ENCODE assay signal across 26 cellular contexts in the genomic region with DNA sequence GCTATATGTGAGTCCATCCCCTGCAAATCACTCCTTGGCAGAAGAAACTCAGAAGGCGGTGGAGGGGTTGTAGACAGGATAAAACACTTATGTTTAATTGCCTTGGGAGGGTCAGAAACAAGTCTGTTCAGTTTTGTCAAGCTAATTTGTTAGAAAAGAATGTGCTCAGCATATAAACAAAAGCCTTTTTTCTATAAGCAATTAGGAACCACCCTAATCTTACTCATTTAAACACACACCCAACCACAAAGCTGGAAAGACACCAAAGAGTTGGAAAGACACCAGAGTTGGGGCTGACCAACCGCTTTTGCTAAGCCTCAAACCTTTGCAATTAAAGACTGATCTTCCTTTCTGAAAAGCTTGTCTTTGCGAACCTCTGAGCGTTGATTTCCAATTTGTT.
"Had no signal": no experiment of that assay in that cellular context is flagged by ENCODE, and none has a peak within 500 bp of the region (broad histone marks: within the 10 kb centered on the region; RNA-seq: fewer than 3 reads in every experiment).

No MANE protein-coding gene starts in this region.

- ATAC-seq: activated CD8-positive, alpha-beta T cell treated with anti-CD3 and anti-CD28 coated beads for 36 hours; activated naive CD8-positive, alpha-beta T cell treated with anti-CD3 and anti-CD28 coated beads, Interleukin-2, amount 50 U/mL, for 24 hours; activated T-cell treated with anti-CD3 and anti-CD28 coated beads, Interleukin-2, amount 50 U/mL, for 4 hours; left cardiac atrium; left ventricle myocardium superior; sciatic nerve; stimulated activated naive CD8-positive, alpha-beta T cell treated with anti-CD3 and anti-CD28 coated beads, Interleukin-15, Interleukin-2, amounts not matched to agents 100 U/mL and 50 U/mL, for 24 hours had no signal

- H3K4me3 Mint-ChIP-seq: activated CD4-positive, alpha-beta T cell treated with anti-CD3 and anti-CD28 coated beads, Interleukin-2, amount 10 ng/mL, durations not matched to agents 7 days and 5 days; activated CD8-positive, alpha-beta T cell treated with anti-CD3 and anti-CD28 coated beads for 36 hours; activated naive CD4-positive, alpha-beta T cell treated with anti-CD3 and anti-CD28 coated beads, Interleukin-2, amount 50 U/mL, for 24 hours; activated naive CD8-positive, alpha-beta T cell treated with anti-CD3 and anti-CD28 coated beads, Interleukin-2, amount 50 U/mL, for 24 hours; activated T-cell treated with anti-CD3 and anti-CD28 coated beads, Interleukin-2, amount 50 U/mL, for 4 hours; nephron progenitor cell; T-helper 1 cell treated with Interleukin-12 subunit alpha and Interleukin-12 subunit beta and Interleukin-4 antibody, amounts not matched to agents 30 μg/mL and 1 μg/mL, for 36 hours had no signal

- H3K4me3 ChIP-seq: skin epidermis, testis, transverse colon had no signal

- DNase-seq: activated CD4-positive, alpha-beta T cell treated with anti-CD3 and anti-CD28 coated beads for 1 hour; activated CD4-positive, alpha-beta T cell treated with anti-CD3 and anti-CD28 coated beads, Interleukin-2, amount 10 ng/mL, durations not matched to agents 7 days and 5 days; activated CD8-positive, alpha-beta T cell treated with anti-CD3 and anti-CD28 coated beads for 36 hours; activated naive CD8-positive, alpha-beta T cell treated with anti-CD3 and anti-CD28 coated beads, Interleukin-2, amount 50 U/mL, for 24 hours; activated T-cell treated with anti-CD3 and anti-CD28 coated beads, Interleukin-2, amount 50 U/mL, for 4 hours; amygdala; dermis blood vessel endothelial cell; effector CD8-positive, alpha-beta T cell; hippocampal formation; left cardiac atrium; left ventricle myocardium superior; naive B cell; nephron progenitor cell; retina; stimulated activated CD4-positive, alpha-beta T cell treated with anti-CD3 and anti-CD28 coated beads, Interleukin-12 subunit alpha, Interleukin-12 subunit beta, amount 100 ng/mL, for 4 hours; stimulated activated CD4-positive, alpha-beta T cell treated with anti-CD3 and anti-CD28 coated beads, Interleukin-4, amount 100 ng/mL, for 1 hour; stimulated activated naive CD8-positive, alpha-beta T cell treated with anti-CD3 and anti-CD28 coated beads, Interleukin-15, Interleukin-2, amounts not matched to agents 100 U/mL and 50 U/mL, for 24 hours; T-helper 9 cell; testis; transverse colon; WERI-Rb-1 had no signal

- H3K4me1 Mint-ChIP-seq: activated CD4-positive, alpha-beta T cell treated with anti-CD3 and anti-CD28 coated beads, Interleukin-2, amount 10 ng/mL, durations not matched to agents 7 days and 5 days; activated naive CD4-positive, alpha-beta T cell treated with anti-CD3 and anti-CD28 coated beads, Interleukin-2, amount 50 U/mL, for 24 hours; activated naive CD8-positive, alpha-beta T cell treated with anti-CD3 and anti-CD28 coated beads, Interleukin-2, amount 50 U/mL, for 24 hours; naive B cell; nephron progenitor cell had no signal

- H3K36me3 Mint-ChIP-seq: activated naive CD4-positive, alpha-beta T cell treated with anti-CD3 and anti-CD28 coated beads, Interleukin-2, amount 50 U/mL, for 24 hours; naive B cell had no signal

- H3K27ac Mint-ChIP-seq: activated CD4-positive, alpha-beta T cell treated with anti-CD3 and anti-CD28 coated beads, Interleukin-2, amount 10 ng/mL, durations not matched to agents 7 days and 5 days; activated CD8-positive, alpha-beta T cell treated with anti-CD3 and anti-CD28 coated beads for 36 hours; activated naive CD4-positive, alpha-beta T cell treated with anti-CD3 and anti-CD28 coated beads, Interleukin-2, amount 50 U/mL, for 24 hours; activated naive CD8-positive, alpha-beta T cell treated with anti-CD3 and anti-CD28 coated beads, Interleukin-2, amount 50 U/mL, for 24 hours; activated T-helper 2 cell treated with anti-CD3 and anti-CD28 coated beads, Interferon-gamma antibody, Interleukin-2, Interleukin-4, amounts not matched to agents 10 μg/mL and 5 μg/mL and 100 μg/mL, durations not matched to agents 14 hours and 24 hours and 36 hours; naive B cell; nephron progenitor cell; T-helper 1 cell treated with Interleukin-12 subunit alpha and Interleukin-12 subunit beta and Interleukin-4 antibody, amounts not matched to agents 30 μg/mL and 1 μg/mL, for 36 hours had no signal

- H3K27me3 Mint-ChIP-seq: activated CD4-positive, alpha-beta T cell treated with anti-CD3 and anti-CD28 coated beads, Interleukin-2, amount 10 ng/mL, durations not matched to agents 7 days and 5 days; activated CD8-positive, alpha-beta T cell treated with anti-CD3 and anti-CD28 coated beads for 36 hours; activated naive CD4-positive, alpha-beta T cell treated with anti-CD3 and anti-CD28 coated beads, Interleukin-2, amount 50 U/mL, for 24 hours had no signal
